Comparison of ENCODE assay signal across 9 cellular contexts in the genomic region with DNA sequence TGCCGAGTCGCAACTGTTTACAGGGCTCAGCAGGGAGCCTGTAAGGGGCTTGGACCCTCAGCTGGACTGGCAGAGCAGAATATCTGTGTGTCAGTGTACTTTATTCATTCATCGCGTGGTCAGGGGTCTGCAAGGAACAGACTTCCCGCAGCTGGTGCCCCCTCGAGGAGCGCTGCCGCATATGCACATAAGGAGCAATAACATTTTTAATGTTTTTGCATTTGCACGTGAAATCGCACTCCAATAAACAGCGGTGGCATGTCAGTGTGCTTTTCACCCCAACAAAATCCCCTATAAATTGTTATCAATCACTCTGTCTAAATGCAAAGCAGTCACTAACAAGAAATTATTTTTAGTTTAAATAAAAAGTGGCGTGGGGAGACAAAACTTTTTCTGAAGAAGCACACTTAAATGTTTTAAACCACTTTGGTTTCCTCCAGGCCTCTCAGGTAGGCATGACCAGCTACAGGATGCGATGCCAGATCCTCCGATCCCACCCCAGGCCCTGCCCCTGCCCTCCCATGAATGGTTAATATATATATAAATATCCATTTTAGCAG. TPM values are rescaled to one million over a fixed set of nuclear protein-coding genes. Genes with fewer than 3 reads are reported as not detected.
DNase-seq lines count a peak whose midpoint lies in the region; ATAC-seq, FAIRE-seq and TF ChIP-seq lines count a peak whose summit lies in the region.
"Had no signal": no experiment of that assay in that cellular context is flagged by ENCODE, and none has a peak within 500 bp of the region (broad histone marks: within the 10 kb centered on the region; RNA-seq: fewer than 3 reads in every experiment).

No MANE protein-coding gene starts in this region.

- peak overlapping the region; percentile 44 for H3K4me3 ChIP-seq in K562
- H3K4me3 ChIP-seq in kidney (ENCODE audit: low read length in 2 of 2), result peak overlapping the region; percentile 59 to 83
- H3K4me3 ChIP-seq: BLaER1 treated with 17β-estradiol and CSF1 and Interleukin-3, amounts not matched to agents 10 nM and 100 nM had no signal

- H3K9me3 ChIP-seq in K562 (replicated peaks; ENCODE audit: control insufficient read depth, insufficient read depth, low read depth, low read length) (no peaks in the 10 kb centered on the region), kidney (ENCODE audit: control insufficient read depth in 1 of 2, low read length in 2 of 2) (no peaks in the 10 kb centered on the region)
- H3K9me3 ChIP-seq: BLaER1 treated with 17β-estradiol and CSF1 and Interleukin-3, amounts not matched to agents 10 nM and 100 nM had no signal

- H3K4me2 ChIP-seq in K562 (ENCODE audit: insufficient read depth, low read length), result peak overlapping the region; percentile 77

- H3K27ac Mint-ChIP-seq in stimulated activated naive B cell treated with anti-CD40 and anti-IgM and Interleukin-4, amounts not matched to agents 10 μg/mL and 1 μg/mL and 100 μg/mL, for 72 hours, result peak overlapping the region; percentile 57

- peak; percentile 87 for ATAC-seq in K562
- peak; percentile 58 to 63 for ATAC-seq in stimulated activated naive B cell treated with anti-CD40 and anti-IgM and Interleukin-4, amounts not matched to agents 10 μg/mL and 1 μg/mL and 100 μg/mL, for 72 hours (replicated peaks)

- no peaks in the 10 kb centered on the region for H4K20me1 ChIP-seq in K562 (replicated peaks; ENCODE audit: control insufficient read depth, insufficient read depth, low read length)
- H4K20me1 ChIP-seq: BLaER1 treated with 17β-estradiol and CSF1 and Interleukin-3, amounts not matched to agents 10 nM and 100 nM had no signal

- H3K9me1 ChIP-seq in K562 (ENCODE audit: control insufficient read depth, insufficient read depth, low read length), result no peaks in the 10 kb centered on the region

- CTCF ChIA-PET in K562 (lab: Yijun Ruan, JAX; ENCODE audit: low intra/inter-chr PET ratio), result no interaction called here

- no peak for TF ChIP-seq POLR2A in K562 (conservative IDR thresholded peaks at IDR 0.05)

- in situ Hi-C loops in K562 (cut with MboI), result no loop called here
- in situ Hi-C loops in G401 (cut with HindIII; ENCODE audit: low sequenced_read_pairs), result no loop called here

- intact Hi-C loops in K562 (cut with micrococcal nuclease) (no loop called here), kidney (cut with DNase I) (no loop called here)

- peak; percentile 72 for DNase-seq in DMS53 (lab: John Stamatoyannopoulos, UW)
- no peak for DNase-seq in DMS53 treated with DMSO at 0.1 percent for 48 hours (lab: John Stamatoyannopoulos, UW; ENCODE audit: unreplicated experiment)
- DNase-seq in HCEC 1CT, result peak; percentile 6
- DNase-seq in NCI-H82 treated with DMSO at 0.1 percent for 48 hours (lab: John Stamatoyannopoulos, UW; ENCODE audit: unreplicated experiment), result peak; percentile 45
- peak in 3 of 4 experiments; percentile 30 to 50 (median 50) for DNase-seq in K562 (ENCODE audit: extremely low read depth in 1 of 4, low spot score in 3 of 4)
- DNase-seq in kidney, result peak; percentile 72
- peak; percentile 20 for DNase-seq in stimulated activated naive B cell treated with anti-CD40 and anti-IgM and Interleukin-4, amounts not matched to agents 10 μg/mL and 1 μg/mL and 100 μg/mL, for 72 hours
- no peak for DNase-seq in G401 (ENCODE audit: low spot score)

- no peaks in the 10 kb centered on the region for H3K36me3 ChIP-seq in K562 (ENCODE audit: control insufficient read depth, insufficient read depth, low read length)
- no peaks in the 10 kb centered on the region for H3K36me3 ChIP-seq in kidney (ENCODE audit: control insufficient read depth in 1 of 2, insufficient read depth in 2 of 2, low read length in 2 of 2)
- H3K36me3 ChIP-seq: BLaER1 treated with 17β-estradiol and CSF1 and Interleukin-3, amounts not matched to agents 10 nM and 100 nM had no signal

- TF ChIP-seq CTCF in K562 (IDR thresholded peaks at IDR 0.05 in 2 of 3, conservative IDR thresholded peaks at IDR 0.05 in 1 of 3; ENCODE audit: insufficient read depth in 2 of 3, low read depth in 1 of 3, low read length in 3 of 3) (peak; percentile 47 to 69 (median 48)), kidney (IDR thresholded peaks at IDR 0.05; ENCODE audit: borderline replicate concordance, extremely low read depth, insufficient read depth) (peak; percentile 32)

- H3K9me3 Mint-ChIP-seq in stimulated activated naive B cell treated with anti-CD40 and anti-IgM and Interleukin-4, amounts not matched to agents 10 μg/mL and 1 μg/mL and 100 μg/mL, for 72 hours, result no peaks in the 10 kb centered on the region

- H3K9ac ChIP-seq in K562 (ENCODE audit: insufficient read depth in 1 of 2, low read depth in 2 of 2, low read length in 2 of 2) (peak overlapping the region; percentile 41 to 85; a peak in 2 of 4 replicates), kidney (ENCODE audit: low read length in 2 of 2) (peak overlapping the region in 1 of 2 donors; percentile 66)
- H3K9ac ChIP-seq: BLaER1 treated with 17β-estradiol and CSF1 and Interleukin-3, amounts not matched to agents 10 nM and 100 nM had no signal

- no peaks in the 10 kb centered on the region for H3K36me3 Mint-ChIP-seq in stimulated activated naive B cell treated with anti-CD40 and anti-IgM and Interleukin-4, amounts not matched to agents 10 μg/mL and 1 μg/mL and 100 μg/mL, for 72 hours

- peak overlapping the region; percentile 91 to 96 for H3K4me3 Mint-ChIP-seq in stimulated activated naive B cell treated with anti-CD40 and anti-IgM and Interleukin-4, amounts not matched to agents 10 μg/mL and 1 μg/mL and 100 μg/mL, for 72 hours

- no peaks in the 10 kb centered on the region for H3K79me2 ChIP-seq in K562 (ENCODE audit: control insufficient read depth, insufficient read depth, low read length)

- H3K4me1 Mint-ChIP-seq in stimulated activated naive B cell treated with anti-CD40 and anti-IgM and Interleukin-4, amounts not matched to agents 10 μg/mL and 1 μg/mL and 100 μg/mL, for 72 hours, result peaks cover 8 to 22% of the 10 kb centered on the region in 2 donors

- peaks cover 0 to 4% of the 10 kb centered on the region in 2 donors for H3K27me3 Mint-ChIP-seq in stimulated activated naive B cell treated with anti-CD40 and anti-IgM and Interleukin-4, amounts not matched to agents 10 μg/mL and 1 μg/mL and 100 μg/mL, for 72 hours

- under 1% methylated on average over 14 of the region's 14 CpGs for WGBS in K562 (ENCODE audit: insufficient coverage, low coverage, missing lambda C conversion rate)

- H3K27me3 ChIP-seq in K562 (ENCODE audit: control insufficient read depth in 2 of 2, insufficient read depth in 2 of 2, low read length in 2 of 2), result peaks cover 4 to 10% of the 10 kb centered on the region in 2 experiments; a peak in 2 of 5 replicates
- H3K27me3 ChIP-seq: BLaER1 treated with 17β-estradiol and CSF1 and Interleukin-3, amounts not matched to agents 10 nM and 100 nM had no signal

- TF ChIP-seq RAD21 in K562 (CRISPR knock-in tag; conservative IDR thresholded peaks at IDR 0.05 in 1 of 2, IDR thresholded peaks at IDR 0.05 in 1 of 2), result no peak

- BruUV-seq in K562 (replicated peaks; lab: Mats Ljungman, UMichigan), result no TSS peak

- H3K4me1 ChIP-seq in K562 (replicated peaks in 1 of 2; ENCODE audit: control insufficient read depth in 2 of 2, insufficient read depth in 2 of 2, low read length in 2 of 2), result peaks cover 0 to 3% of the 10 kb centered on the region in 2 experiments; a peak in 1 of 5 replicates
- H3K4me1 ChIP-seq in kidney (ENCODE audit: control insufficient read depth in 1 of 2, insufficient read depth in 1 of 2, low read depth in 1 of 2, low read length in 2 of 2), result peaks cover 0 to 4% of the 10 kb centered on the region in 2 donors

- H2AFZ ChIP-seq in K562 (ENCODE audit: low read depth, low read length), result peak overlapping the region; percentile 92

- no peak overlapping the region for H3K27ac ChIP-seq in K562 (ENCODE audit: extremely low read depth, low read depth, low read length)
- H3K27ac ChIP-seq in kidney (ENCODE audit: low read depth in 2 of 2, low read length in 2 of 2), result peak overlapping the region in 1 of 2 donors; percentile 66
- H3K27ac ChIP-seq: BLaER1 treated with 17β-estradiol and CSF1 and Interleukin-3, amounts not matched to agents 10 nM and 100 nM had no signal

- TF ChIP-seq EP300 in K562 (IDR thresholded peaks at IDR 0.05; ENCODE audit: low read length), result no peak

- POLR2A ChIA-PET in K562 (lab: Yijun Ruan, JAX), result interaction anchor here (0.6 to 1.2 kb wide), 2 partner anchors 21 to 31 kb away, joined by 3 read pairs; no protein-coding TSS in a partner anchor

- FAIRE-seq in K562 (lab: Jason Lieb, UNC) (peak; percentile 19), kidney (lab: Jason Lieb, UNC) (no peak)

TF ChIP-seq in K562, 482 proteins besides CTCF, POLR2A, EP300 and RAD21 (continues in another document):
- TF ChIP-seq, protein P1, sequence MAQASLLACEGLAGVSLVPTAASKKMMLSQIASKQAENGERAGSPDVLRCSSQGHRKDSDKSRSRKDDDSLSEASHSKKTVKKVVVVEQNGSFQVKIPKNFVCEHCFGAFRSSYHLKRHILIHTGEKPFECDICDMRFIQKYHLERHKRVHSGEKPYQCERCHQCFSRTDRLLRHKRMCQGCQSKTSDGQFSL (CRISPR knock-in tag; IDR thresholded peaks at IDR 0.05), result no peak
- TF ChIP-seq, protein P1 (tag; IDR thresholded peaks at IDR 0.05), result no peak
- TF ChIP-seq ZBTB7A (IDR thresholded peaks at IDR 0.05; ENCODE audit: borderline replicate concordance, control insufficient read depth, low read depth, low read length), result peak; percentile 60; the same call in 1 of the 2 replicates

RNA-seq across cellular contexts. Expression of a gene that starts 3.5 kb away (rescaled TPM):
- not detected in 2 replicates for total RNA-seq in K562 (2011; cell fraction: chromatin; rRNA removed; ENCODE audit: low replicate concordance)
- total RNA-seq in K562 (2011; cell fraction: nucleolus; rRNA removed), result not detected in 2 replicates
- not detected in 2 replicates for total RNA-seq in K562 (2011; cell fraction: nucleoplasm; rRNA removed)
- total RNA-seq in K562 (2014; rRNA removed) (not detected in 2 replicates), K562 (2014; rRNA removed; fragmentation: Illumina TruSeq; extraction: Trizol) (not detected in 2 replicates), K562 (2015; rRNA removed; fragmentation: Illumina TruSeq; extraction: Trizol) (not detected in 2 replicates), K562 (2021) (not detected in 2 replicates), kidney (16.5 TPM)
- polyA plus RNA-seq in K562 (2011; rRNA removed) (not detected in 2 replicates), K562 (2014; fragmentation: Illumina TruSeq; extraction: Trizol) (not detected in 2 replicates), K562 (2014; fragmentation: Nextera tagmentation; extraction: Ambion mirVana) (not detected), K562 (2014; rRNA removed) (not detected in 2 replicates), kidney (ENCODE audit: insufficient read depth, low read depth, low replicate concordance) (116 TPM)
- not detected in 2 replicates for polyA plus RNA-seq in K562 (2011; cell fraction: cytosol; rRNA removed)
- polyA plus RNA-seq in K562 (2011; cell fraction: nucleus; rRNA removed), result not detected in 2 replicates
- not detected in 2 replicates for polyA plus RNA-seq in K562 (2012)
- not detected in 2 replicates for polyA minus RNA-seq in K562 (2011; rRNA and poly(A)+ RNA removed)
- not detected in 2 replicates for polyA minus RNA-seq in K562 (2011; cell fraction: cytosol; rRNA and poly(A)+ RNA removed)
- polyA minus RNA-seq in K562 (2011; cell fraction: nucleus; rRNA and poly(A)+ RNA removed), result not detected in 2 replicates
- total RNA-seq in G401 (2014; rRNA removed; shearing (Covaris generic)), result 83.2 and 83.8 TPM in 2 replicates

Comparison
In these comparisons a context has a peak if more than half of its experiments do, and no peak if none do; other contexts are left out.
1. DNase-seq: peak in DMS53 (single experiment), HCEC 1CT (single experiment), NCI-H82 treated with DMSO at 0.1 percent for 48 hours (single experiment), K562 (3 of 4), kidney (single experiment) and stimulated activated naive B cell treated with anti-CD40 and anti-IgM and Interleukin-4, amounts not matched to agents 10 μg/mL and 1 μg/mL and 100 μg/mL, for 72 hours (single experiment); none in DMS53 treated with DMSO at 0.1 percent for 48 hours (single experiment) and G401 (single experiment).
2. RNA of a gene that starts 3.5 kb away (total RNA-seq): 83.2 to 83.8 TPM in G401 and 16.5 TPM in kidney (single experiment); not detected in K562; every median in the first group is over 10 times any median in the second.